ENCODE assay signal across 16 cellular contexts in genomic region chr3:112632596-112632995, GRCh38. TPM values are rescaled to one million over a fixed set of nuclear protein-coding genes. Genes with fewer than 3 reads are reported as not detected.
DNase-seq lines count a peak whose midpoint lies in the region; ATAC-seq and TF ChIP-seq lines count a peak whose summit lies in the region.
"Had no signal": no experiment of that assay in that cellular context is flagged by ENCODE, and none has a peak within 500 bp of the region (broad histone marks: within the 10 kb centered on the region; RNA-seq: fewer than 3 reads in every experiment).

No MANE protein-coding gene starts in this region.

- DNase-seq in heart left ventricle = no peak
- no peak for DNase-seq in heart right ventricle
- no peak for DNase-seq in vagina (ENCODE audit: extremely low spot score in 2 of 2)
- DNase-seq in cerebellar nuclear complex (lab: John Stamatoyannopoulos, UW) = no peak
- DNase-seq in posterior vena cava (ENCODE audit: low spot score) = no peak
- DNase-seq in NCI-H2029 treated with DMSO at 0.1 percent for 48 hours (lab: John Stamatoyannopoulos, UW) = no peak
- DNase-seq: activated CD8-positive, alpha-beta memory T cell treated with anti-CD3 and anti-CD28 coated beads, Interleukin-2, amount 50 U/mL, for 4 hours; activated naive CD4-positive, alpha-beta T cell; COR-L47; GDM1; natural killer cell; NCI-H1105; testis had no signal

- H3K9me3 ChIP-seq in heart left ventricle = no peaks in the 10 kb centered on the region
- H3K9me3 ChIP-seq in heart right ventricle = no peaks in the 10 kb centered on the region
- H3K9me3 ChIP-seq in muscle layer of colon (ENCODE audit: low read length) = no peaks in the 10 kb centered on the region
- no peaks in the 10 kb centered on the region for H3K9me3 ChIP-seq in vagina
- H3K9me3 ChIP-seq: testis had no signal

- no peaks in the 10 kb centered on the region for H3K27me3 Mint-ChIP-seq in brain

- TF ChIP-seq CTCF in heart left ventricle (IDR thresholded peaks at IDR 0.05) (no peak), heart right ventricle (IDR thresholded peaks at IDR 0.05) (no peak), brain (conservative IDR thresholded peaks at IDR 0.05) (no peak), vagina (IDR thresholded peaks at IDR 0.05) (no peak)

- H3K36me3 ChIP-seq in heart left ventricle (peaks cover 0 to 27% (median 0%) of the 10 kb centered on the region in 9 donors), heart right ventricle (peaks cover 0 to 11% (median 0%) of the 10 kb centered on the region in 9 donors), muscle layer of colon (ENCODE audit: insufficient read depth, low read length) (no peaks in the 10 kb centered on the region), vagina (no peaks in the 10 kb centered on the region)

- H3K27ac ChIP-seq in heart left ventricle (peak overlapping the region in 3 of 12 donors; percentile 26 to 82 (median 34)), heart right ventricle (peak overlapping the region in 1 of 10 donors; percentile 19), muscle layer of colon (ENCODE audit: low read depth, low read length) (peak overlapping the region; percentile 50), vagina (peak overlapping the region; percentile 87)
- H3K27ac ChIP-seq: testis had no signal

- TF ChIP-seq POLR2A in heart left ventricle (IDR thresholded peaks at IDR 0.05) (no peak), vagina (IDR thresholded peaks at IDR 0.05) (no peak)

- peak overlapping the region in 7 of 12 donors; percentile 3 to 68 (median 58) for H3K4me3 ChIP-seq in heart left ventricle
- peak overlapping the region in 5 of 10 donors; percentile 8 to 55 (median 18) for H3K4me3 ChIP-seq in heart right ventricle
- peak overlapping the region in 1 of 2 donors; percentile 7 for H3K4me3 ChIP-seq in muscle layer of colon (ENCODE audit: low read depth in 1 of 2, low read length in 2 of 2)
- H3K4me3 ChIP-seq in vagina = no peak overlapping the region
- H3K4me3 ChIP-seq: testis had no signal

- ATAC-seq in heart left ventricle (no peak), heart right ventricle (no peak)
- ATAC-seq: natural killer cell, Right ventricle myocardium inferior had no signal

- H3K36me3 Mint-ChIP-seq in brain = no peaks in the 10 kb centered on the region
- H3K36me3 Mint-ChIP-seq: natural killer cell had no signal

- H3K9ac ChIP-seq in muscle layer of colon (ENCODE audit: low read length) = no peak overlapping the region

- H3K9me3 Mint-ChIP-seq in brain = no peaks in the 10 kb centered on the region
- H3K9me3 Mint-ChIP-seq: natural killer cell had no signal

- 41 to 55% (median 43%) methylated on average over 4 of the region's 4 CpGs for WGBS in heart left ventricle, 4 donors
- WGBS in heart right ventricle, 2 donors = 40 to 47% methylated on average over 4 of the region's 4 CpGs

- peak overlapping the region in 3 of 5 experiments; percentile 20 to 69 (median 45) for H3K4me3 Mint-ChIP-seq in brain
- H3K4me3 Mint-ChIP-seq: natural killer cell had no signal

- H3K27me3 ChIP-seq in heart left ventricle = no peaks in the 10 kb centered on the region
- H3K27me3 ChIP-seq in heart right ventricle = no peaks in the 10 kb centered on the region
- no peaks in the 10 kb centered on the region for H3K27me3 ChIP-seq in muscle layer of colon (ENCODE audit: control insufficient read depth in 1 of 2, insufficient read depth in 2 of 2, low read length in 2 of 2)
- no peaks in the 10 kb centered on the region for H3K27me3 ChIP-seq in vagina
- H3K27me3 ChIP-seq: testis had no signal

- H3K27ac Mint-ChIP-seq in brain = peak overlapping the region in 4 of 5 experiments; percentile 7 to 86 (median 36)
- H3K27ac Mint-ChIP-seq: natural killer cell had no signal

- H3K4me1 ChIP-seq in heart left ventricle = peaks cover 0 to 26% (median 4%) of the 10 kb centered on the region in 12 donors
- peaks cover 0 to 44% (median 16%) of the 10 kb centered on the region in 9 donors for H3K4me1 ChIP-seq in heart right ventricle
- H3K4me1 ChIP-seq in muscle layer of colon (ENCODE audit: insufficient read depth, low read length) = peaks cover 89% of the 10 kb centered on the region
- peaks cover 78% of the 10 kb centered on the region for H3K4me1 ChIP-seq in vagina
- H3K4me1 ChIP-seq: testis had no signal

- intact Hi-C loops in heart left ventricle (cut with DNase I) = no loop called here
- intact Hi-C loops in heart right ventricle (cut with DNase I) = no loop called here
- intact Hi-C loops in vagina (cut with DNase I) = loop anchor here (10.0 kb wide), 1 partner anchor 68 kb away; the partner anchor contains the start of genes ATG3 and SLC35A5
- intact Hi-C loops in posterior vena cava (cut with DNase I) = loop anchor here (10.0 kb wide), 2 partner anchors 48 to 352 kb away; no protein-coding TSS in a partner anchor

- peaks cover 66% of the 10 kb centered on the region for H3K4me1 Mint-ChIP-seq in brain
- H3K4me1 Mint-ChIP-seq: natural killer cell had no signal

RNA-seq across cellular contexts. Expression of gene CCDC80, which starts 8.3 kb away (rescaled TPM):
- total RNA-seq in heart left ventricle = 100 to 1,000 TPM in 5 of 9 donors, 10 to 100 TPM in 4; 30.7 to 538 (median 107) TPM
- 10 to 100 TPM; 10.4 to 39.7 TPM for polyA plus RNA-seq in heart left ventricle
- total RNA-seq in heart right ventricle = 100 to 1,000 TPM in 5 of 10 donors, 10 to 100 TPM in 5; 38.6 to 223 (median 99.3) TPM
- 10 to 100 TPM; 19.8 to 28.7 TPM for polyA plus RNA-seq in heart right ventricle
- polyA plus RNA-seq in brain (ENCODE audit: insufficient read depth, low read depth, low replicate concordance) = 3.2 TPM
- 51.6 TPM for total RNA-seq in vagina
- 1,000 to 10,000 TPM in 1 of 2 donors, 100 to 1,000 TPM in 1; 294 to 1,773 TPM for total RNA-seq in posterior vena cava

Comparison
In these comparisons a context has a peak if more than half of its experiments do, and no peak if none do; other contexts are left out.
1. H3K4me3 ChIP-seq: peak in heart left ventricle (7 of 12); none in vagina (0 of 2).
2. intact Hi-C loops: an anchor here in vagina (10.0 kb wide) and posterior vena cava (10.0 kb wide); none called in heart left ventricle and heart right ventricle.